9 cellular contexts compared by ENCODE assay signal in genomic region chr9:114652776-114653555, GRCh38. TPM values are rescaled to one million over a fixed set of nuclear protein-coding genes. Genes with fewer than 3 reads are reported as not detected.
A peak's percentile ranks its signal among the peaks of the same experiment; 100 is the strongest.
DNase-seq lines count a peak whose midpoint lies in the region; ATAC-seq and TF ChIP-seq lines count a peak whose summit lies in the region.
"Had no signal": no experiment of that assay in that cellular context is flagged by ENCODE, and none has a peak within 500 bp of the region (broad histone marks: within the 10 kb centered on the region; RNA-seq: fewer than 3 reads in every experiment).

No MANE protein-coding gene starts in this region.

- H3K9ac ChIP-seq in BLaER1 = no peak overlapping the region

- 52 to 68% methylated on average over 2 of the region's 2 CpGs for WGBS in esophagus squamous epithelium, 2 donors

- H3K27ac ChIP-seq in BLaER1 (peak overlapping the region; percentile 25; the same call in 1 of the 2 replicates), esophagus squamous epithelium (no peak overlapping the region), coronary artery (peak overlapping the region in 1 of 2 donors; percentile 15)

- H3K4me1 ChIP-seq in BLaER1 (no peaks in the 10 kb centered on the region; the same call in 1 of the 2 replicates), esophagus squamous epithelium (peaks cover 0 to 12% (median 0%) of the 10 kb centered on the region in 3 donors)

- TF ChIP-seq POLR2A in esophagus squamous epithelium (IDR thresholded peaks at IDR 0.05) = no peak

- no peak overlapping the region for H3K4me2 ChIP-seq in BLaER1

- H3K4me3 ChIP-seq in BLaER1 (no peak overlapping the region), foreskin fibroblast (ENCODE audit: low read depth in 1 of 2, low read length in 2 of 2) (no peak overlapping the region), esophagus squamous epithelium (no peak overlapping the region), coronary artery (no peak overlapping the region)

- H3K27me3 ChIP-seq in BLaER1 = no peaks in the 10 kb centered on the region
- no peaks in the 10 kb centered on the region for H3K27me3 ChIP-seq in esophagus squamous epithelium

- no peaks in the 10 kb centered on the region for H4K20me1 ChIP-seq in BLaER1

- ATAC-seq in GM21723 (IDR thresholded peaks at IDR 0.05; ENCODE audit: unreplicated experiment) = peak; percentile 32
- peak; percentile 65 for ATAC-seq in SK-N-SH treated with all-trans-retinoic acid at 6 μM for 48 hours
- ATAC-seq in HG02981 (IDR thresholded peaks at IDR 0.05; ENCODE audit: unreplicated experiment) = no peak

- H3K9me3 ChIP-seq in BLaER1 (no peaks in the 10 kb centered on the region), esophagus squamous epithelium (no peaks in the 10 kb centered on the region)

- intact Hi-C loops in esophagus squamous epithelium (cut with DNase I) = loop anchor here (5.0 kb wide), 2 partner anchors 166 to 246 kb away; no protein-coding TSS in a partner anchor

- H3K36me3 ChIP-seq in BLaER1 = peaks cover 15% of the 10 kb centered on the region
- peaks cover 0 to 8% (median 0%) of the 10 kb centered on the region in 3 donors for H3K36me3 ChIP-seq in esophagus squamous epithelium

- DNase-seq in foreskin fibroblast (peak; percentile 36 to 65), esophagus squamous epithelium (lab: John Stamatoyannopoulos, UW) (no peak), T1000 (lab: John Stamatoyannopoulos, UW) (no peak), coronary artery (ENCODE audit: low spot score) (no peak)

- TF ChIP-seq CTCF in foreskin fibroblast (IDR thresholded peaks at IDR 0.05; ENCODE audit: low read depth, low read length) (no peak), esophagus squamous epithelium (IDR thresholded peaks at IDR 0.05) (no peak), coronary artery (IDR thresholded peaks at IDR 0.05) (no peak)

TF ChIP-seq in SK-N-SH treated with all-trans-retinoic acid at 6 μM for 48 hours, 23 proteins besides CTCF, POLR2A, EP300 and RAD21:
- TF ChIP-seq ESRRG (CRISPR knock-in tag; IDR thresholded peaks at IDR 0.05) = no peak
- no peak for TF ChIP-seq ISL1 (CRISPR knock-in tag; IDR thresholded peaks at IDR 0.05)
- TF ChIP-seq GLIS3 (CRISPR knock-in tag; IDR thresholded peaks at IDR 0.05) = no peak

RNA-seq across cellular contexts. Expression of gene TEX53, which starts 4.6 kb away (rescaled TPM):
- total RNA-seq in esophagus squamous epithelium = not detected
- total RNA-seq: natural killer cell had no signal

RNA-seq across cellular contexts. Expression of gene TEX48, which starts 29.0 kb away (rescaled TPM):
- total RNA-seq in esophagus squamous epithelium = not detected
- total RNA-seq: natural killer cell had no signal

RNA-seq across cellular contexts. Expression of gene TMEM268, which starts 41.9 kb away (rescaled TPM):
- total RNA-seq in esophagus squamous epithelium = 1 to 10 TPM; 3.2 to 6.5 (median 6.2) TPM

Comparison
In these comparisons a context has a peak if more than half of its experiments do, and no peak if none do; other contexts are left out.
1. DNase-seq: peak in foreskin fibroblast (2 of 2); none in esophagus squamous epithelium (single experiment), T1000 (single experiment) and coronary artery (single experiment).